In the genomic region with DNA sequence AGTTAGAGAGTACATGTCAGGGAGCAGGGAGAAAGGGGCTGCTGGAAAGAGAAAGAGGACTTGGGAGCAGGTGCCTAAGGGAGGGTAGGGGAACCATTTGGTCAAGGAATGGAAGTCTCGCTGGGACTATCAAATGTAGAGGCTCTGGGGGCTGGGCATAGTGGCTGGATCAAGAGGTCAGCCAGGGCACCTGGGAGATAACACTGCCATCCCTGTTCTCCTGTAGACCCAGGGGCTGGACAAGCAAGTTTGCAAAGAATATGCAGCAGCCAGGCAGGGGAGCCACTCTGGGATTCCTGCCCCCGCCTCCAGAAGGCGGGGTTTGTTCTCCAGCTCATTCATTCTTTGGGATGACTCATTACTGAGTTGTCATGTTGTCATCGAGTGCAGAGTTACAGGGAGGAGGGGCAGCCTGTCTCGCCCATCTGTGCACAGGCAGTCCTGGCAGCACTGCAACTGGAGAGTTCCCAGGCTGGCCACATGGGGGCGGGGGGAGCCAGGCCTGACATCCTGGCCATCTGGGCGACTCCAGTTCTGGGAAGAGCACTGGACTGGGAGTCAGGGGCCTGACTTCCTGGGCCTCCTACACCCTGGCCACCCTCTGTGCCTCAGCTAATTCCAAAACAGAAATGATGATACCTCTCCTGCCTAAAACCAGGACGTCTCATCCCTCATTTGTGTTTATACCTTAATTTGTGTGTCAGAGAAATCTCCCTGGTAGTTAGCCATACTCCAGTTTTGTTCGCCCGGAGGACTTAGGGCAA, we compare ENCODE assay signal across 1 cellular context.
TF ChIP-seq lines count a peak whose summit lies in the region.

No MANE protein-coding gene starts in this region.

TF ChIP-seq in K562, 482 proteins besides CTCF, POLR2A, EP300 and RAD21 (continued from another document and continues in another):
- TF ChIP-seq, protein P1, sequence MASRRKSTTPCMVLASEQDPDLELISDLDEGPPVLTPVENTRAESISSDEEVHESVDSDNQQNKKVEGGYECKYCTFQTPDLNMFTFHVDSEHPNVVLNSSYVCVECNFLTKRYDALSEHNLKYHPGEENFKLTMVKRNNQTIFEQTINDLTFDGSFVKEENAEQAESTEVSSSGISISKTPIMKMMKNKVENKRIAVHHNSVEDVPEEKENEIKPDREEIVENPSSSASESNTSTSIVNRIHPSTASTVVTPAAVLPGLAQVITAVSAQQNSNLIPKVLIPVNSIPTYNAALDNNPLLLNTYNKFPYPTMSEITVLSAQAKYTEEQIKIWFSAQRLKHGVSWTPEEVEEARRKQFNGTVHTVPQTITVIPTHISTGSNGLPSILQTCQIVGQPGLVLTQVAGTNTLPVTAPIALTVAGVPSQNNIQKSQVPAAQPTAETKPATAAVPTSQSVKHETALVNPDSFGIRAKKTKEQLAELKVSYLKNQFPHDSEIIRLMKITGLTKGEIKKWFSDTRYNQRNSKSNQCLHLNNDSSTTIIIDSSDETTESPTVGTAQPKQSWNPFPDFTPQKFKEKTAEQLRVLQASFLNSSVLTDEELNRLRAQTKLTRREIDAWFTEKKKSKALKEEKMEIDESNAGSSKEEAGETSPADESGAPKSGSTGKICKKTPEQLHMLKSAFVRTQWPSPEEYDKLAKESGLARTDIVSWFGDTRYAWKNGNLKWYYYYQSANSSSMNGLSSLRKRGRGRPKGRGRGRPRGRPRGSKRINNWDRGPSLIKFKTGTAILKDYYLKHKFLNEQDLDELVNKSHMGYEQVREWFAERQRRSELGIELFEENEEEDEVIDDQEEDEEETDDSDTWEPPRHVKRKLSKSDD (conservative IDR thresholded peaks at IDR 0.05; ENCODE audit: low read length), result no peak
- no peak for TF ChIP-seq HNRNPK (IDR thresholded peaks at IDR 0.05; ENCODE audit: low read depth, low read length, poor library complexity, severe bottlenecking)
- TF ChIP-seq PRMT5 (CRISPR knock-in tag; IDR thresholded peaks at IDR 0.05), result no peak
- TF ChIP-seq, protein P2, sequence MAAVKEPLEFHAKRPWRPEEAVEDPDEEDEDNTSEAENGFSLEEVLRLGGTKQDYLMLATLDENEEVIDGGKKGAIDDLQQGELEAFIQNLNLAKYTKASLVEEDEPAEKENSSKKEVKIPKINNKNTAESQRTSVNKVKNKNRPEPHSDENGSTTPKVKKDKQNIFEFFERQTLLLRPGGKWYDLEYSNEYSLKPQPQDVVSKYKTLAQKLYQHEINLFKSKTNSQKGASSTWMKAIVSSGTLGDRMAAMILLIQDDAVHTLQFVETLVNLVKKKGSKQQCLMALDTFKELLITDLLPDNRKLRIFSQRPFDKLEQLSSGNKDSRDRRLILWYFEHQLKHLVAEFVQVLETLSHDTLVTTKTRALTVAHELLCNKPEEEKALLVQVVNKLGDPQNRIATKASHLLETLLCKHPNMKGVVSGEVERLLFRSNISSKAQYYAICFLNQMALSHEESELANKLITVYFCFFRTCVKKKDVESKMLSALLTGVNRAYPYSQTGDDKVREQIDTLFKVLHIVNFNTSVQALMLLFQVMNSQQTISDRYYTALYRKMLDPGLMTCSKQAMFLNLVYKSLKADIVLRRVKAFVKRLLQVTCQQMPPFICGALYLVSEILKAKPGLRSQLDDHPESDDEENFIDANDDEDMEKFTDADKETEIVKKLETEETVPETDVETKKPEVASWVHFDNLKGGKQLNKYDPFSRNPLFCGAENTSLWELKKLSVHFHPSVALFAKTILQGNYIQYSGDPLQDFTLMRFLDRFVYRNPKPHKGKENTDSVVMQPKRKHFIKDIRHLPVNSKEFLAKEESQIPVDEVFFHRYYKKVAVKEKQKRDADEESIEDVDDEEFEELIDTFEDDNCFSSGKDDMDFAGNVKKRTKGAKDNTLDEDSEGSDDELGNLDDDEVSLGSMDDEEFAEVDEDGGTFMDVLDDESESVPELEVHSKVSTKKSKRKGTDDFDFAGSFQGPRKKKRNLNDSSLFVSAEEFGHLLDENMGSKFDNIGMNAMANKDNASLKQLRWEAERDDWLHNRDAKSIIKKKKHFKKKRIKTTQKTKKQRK (IDR thresholded peaks at IDR 0.05; ENCODE audit: borderline replicate concordance, low read depth, low read length), result no peak
- TF ChIP-seq RBM22 (IDR thresholded peaks at IDR 0.05; ENCODE audit: low read depth, low read length, poor library complexity, severe bottlenecking), result no peak
- 0 out of 2 replicates have a peak, but pooled peaks have one; percentile 23 for TF ChIP-seq ETV5 (CRISPR knock-in tag; IDR thresholded peaks at IDR 0.05; ENCODE audit: low read depth)
- TF ChIP-seq, protein P3, sequence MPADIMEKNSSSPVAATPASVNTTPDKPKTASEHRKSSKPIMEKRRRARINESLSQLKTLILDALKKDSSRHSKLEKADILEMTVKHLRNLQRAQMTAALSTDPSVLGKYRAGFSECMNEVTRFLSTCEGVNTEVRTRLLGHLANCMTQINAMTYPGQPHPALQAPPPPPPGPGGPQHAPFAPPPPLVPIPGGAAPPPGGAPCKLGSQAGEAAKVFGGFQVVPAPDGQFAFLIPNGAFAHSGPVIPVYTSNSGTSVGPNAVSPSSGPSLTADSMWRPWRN (IDR thresholded peaks at IDR 0.05; ENCODE audit: low read depth), result no peak
- no peak for TF ChIP-seq SMAD3 (CRISPR knock-in tag; conservative IDR thresholded peaks at IDR 0.05)
- TF ChIP-seq MLLT1 (IDR thresholded peaks at IDR 0.05), result no peak
- TF ChIP-seq ERF (CRISPR knock-in tag; IDR thresholded peaks at IDR 0.05), result no peak
- TF ChIP-seq ZNF347 (CRISPR knock-in tag; IDR thresholded peaks at IDR 0.05; ENCODE audit: low read depth), result no peak
- TF ChIP-seq, protein P4, sequence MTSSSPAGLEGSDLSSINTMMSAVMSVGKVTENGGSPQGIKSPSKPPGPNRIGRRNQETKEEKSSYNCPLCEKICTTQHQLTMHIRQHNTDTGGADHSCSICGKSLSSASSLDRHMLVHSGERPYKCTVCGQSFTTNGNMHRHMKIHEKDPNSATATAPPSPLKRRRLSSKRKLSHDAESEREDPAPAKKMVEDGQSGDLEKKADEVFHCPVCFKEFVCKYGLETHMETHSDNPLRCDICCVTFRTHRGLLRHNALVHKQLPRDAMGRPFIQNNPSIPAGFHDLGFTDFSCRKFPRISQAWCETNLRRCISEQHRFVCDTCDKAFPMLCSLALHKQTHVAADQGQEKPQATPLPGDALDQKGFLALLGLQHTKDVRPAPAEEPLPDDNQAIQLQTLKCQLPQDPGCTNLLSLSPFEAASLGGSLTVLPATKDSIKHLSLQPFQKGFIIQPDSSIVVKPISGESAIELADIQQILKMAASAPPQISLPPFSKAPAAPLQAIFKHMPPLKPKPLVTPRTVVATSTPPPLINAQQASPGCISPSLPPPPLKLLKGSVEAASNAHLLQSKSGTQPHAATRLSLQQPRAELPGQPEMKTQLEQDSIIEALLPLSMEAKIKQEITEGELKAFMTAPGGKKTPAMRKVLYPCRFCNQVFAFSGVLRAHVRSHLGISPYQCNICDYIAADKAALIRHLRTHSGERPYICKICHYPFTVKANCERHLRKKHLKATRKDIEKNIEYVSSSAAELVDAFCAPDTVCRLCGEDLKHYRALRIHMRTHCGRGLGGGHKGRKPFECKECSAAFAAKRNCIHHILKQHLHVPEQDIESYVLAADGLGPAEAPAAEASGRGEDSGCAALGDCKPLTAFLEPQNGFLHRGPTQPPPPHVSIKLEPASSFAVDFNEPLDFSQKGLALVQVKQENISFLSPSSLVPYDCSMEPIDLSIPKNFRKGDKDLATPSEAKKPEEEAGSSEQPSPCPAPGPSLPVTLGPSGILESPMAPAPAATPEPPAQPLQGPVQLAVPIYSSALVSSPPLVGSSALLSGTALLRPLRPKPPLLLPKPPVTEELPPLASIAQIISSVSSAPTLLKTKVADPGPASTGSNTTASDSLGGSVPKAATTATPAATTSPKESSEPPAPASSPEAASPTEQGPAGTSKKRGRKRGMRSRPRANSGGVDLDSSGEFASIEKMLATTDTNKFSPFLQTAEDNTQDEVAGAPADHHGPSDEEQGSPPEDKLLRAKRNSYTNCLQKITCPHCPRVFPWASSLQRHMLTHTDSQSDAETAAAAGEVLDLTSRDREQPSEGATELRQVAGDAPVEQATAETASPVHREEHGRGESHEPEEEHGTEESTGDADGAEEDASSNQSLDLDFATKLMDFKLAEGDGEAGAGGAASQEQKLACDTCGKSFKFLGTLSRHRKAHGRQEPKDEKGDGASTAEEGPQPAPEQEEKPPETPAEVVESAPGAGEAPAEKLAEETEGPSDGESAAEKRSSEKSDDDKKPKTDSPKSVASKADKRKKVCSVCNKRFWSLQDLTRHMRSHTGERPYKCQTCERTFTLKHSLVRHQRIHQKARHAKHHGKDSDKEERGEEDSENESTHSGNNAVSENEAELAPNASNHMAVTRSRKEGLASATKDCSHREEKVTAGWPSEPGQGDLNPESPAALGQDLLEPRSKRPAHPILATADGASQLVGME (CRISPR knock-in tag; IDR thresholded peaks at IDR 0.05), result no peak
- no peak for TF ChIP-seq TFAM (CRISPR knock-in tag; conservative IDR thresholded peaks at IDR 0.05)
- TF ChIP-seq HDAC3 (IDR thresholded peaks at IDR 0.05; ENCODE audit: borderline replicate concordance, partially characterized antibody), result no peak
- no peak for TF ChIP-seq MIER1 (IDR thresholded peaks at IDR 0.05; ENCODE audit: low read depth)
- no peak for TF ChIP-seq SAP30 (IDR thresholded peaks at IDR 0.05; ENCODE audit: borderline replicate concordance, insufficient read depth, low read depth, low read length, poor library complexity, severe bottlenecking)
- peak; percentile 86 for TF ChIP-seq SMARCA4 (IDR thresholded peaks at IDR 0.05)
- TF ChIP-seq ATF2 (CRISPR knock-in tag; IDR thresholded peaks at IDR 0.05), result 0 out of 2 replicates have a peak, but pooled peaks have one; percentile 20
- no peak for TF ChIP-seq PTTG1 (tag; IDR thresholded peaks at IDR 0.05; ENCODE audit: low read depth)
- TF ChIP-seq, protein P5, sequence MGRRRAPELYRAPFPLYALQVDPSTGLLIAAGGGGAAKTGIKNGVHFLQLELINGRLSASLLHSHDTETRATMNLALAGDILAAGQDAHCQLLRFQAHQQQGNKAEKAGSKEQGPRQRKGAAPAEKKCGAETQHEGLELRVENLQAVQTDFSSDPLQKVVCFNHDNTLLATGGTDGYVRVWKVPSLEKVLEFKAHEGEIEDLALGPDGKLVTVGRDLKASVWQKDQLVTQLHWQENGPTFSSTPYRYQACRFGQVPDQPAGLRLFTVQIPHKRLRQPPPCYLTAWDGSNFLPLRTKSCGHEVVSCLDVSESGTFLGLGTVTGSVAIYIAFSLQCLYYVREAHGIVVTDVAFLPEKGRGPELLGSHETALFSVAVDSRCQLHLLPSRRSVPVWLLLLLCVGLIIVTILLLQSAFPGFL (CRISPR knock-in tag; IDR thresholded peaks at IDR 0.05), result no peak
- TF ChIP-seq ELF2 (CRISPR knock-in tag; IDR thresholded peaks at IDR 0.05), result no peak
- no peak for TF ChIP-seq NR2C2 (CRISPR knock-in tag; IDR thresholded peaks at IDR 0.05)
- no peak for TF ChIP-seq NR2C2 (tag; IDR thresholded peaks at IDR 0.05)
- no peak for TF ChIP-seq HINFP (tag; conservative IDR thresholded peaks at IDR 0.05; ENCODE audit: low read depth)
- 0 out of 2 replicates have a peak, but pooled peaks have one; percentile 78 for TF ChIP-seq ZC3H11A (IDR thresholded peaks at IDR 0.05; ENCODE audit: low read depth, low read length)
- TF ChIP-seq NUFIP1 (IDR thresholded peaks at IDR 0.05; ENCODE audit: partially characterized antibody), result no peak
- no peak for TF ChIP-seq NR1H2 (CRISPR knock-in tag; IDR thresholded peaks at IDR 0.05)
- no peak for TF ChIP-seq TAL1 (IDR thresholded peaks at IDR 0.05)
- TF ChIP-seq, protein P6, sequence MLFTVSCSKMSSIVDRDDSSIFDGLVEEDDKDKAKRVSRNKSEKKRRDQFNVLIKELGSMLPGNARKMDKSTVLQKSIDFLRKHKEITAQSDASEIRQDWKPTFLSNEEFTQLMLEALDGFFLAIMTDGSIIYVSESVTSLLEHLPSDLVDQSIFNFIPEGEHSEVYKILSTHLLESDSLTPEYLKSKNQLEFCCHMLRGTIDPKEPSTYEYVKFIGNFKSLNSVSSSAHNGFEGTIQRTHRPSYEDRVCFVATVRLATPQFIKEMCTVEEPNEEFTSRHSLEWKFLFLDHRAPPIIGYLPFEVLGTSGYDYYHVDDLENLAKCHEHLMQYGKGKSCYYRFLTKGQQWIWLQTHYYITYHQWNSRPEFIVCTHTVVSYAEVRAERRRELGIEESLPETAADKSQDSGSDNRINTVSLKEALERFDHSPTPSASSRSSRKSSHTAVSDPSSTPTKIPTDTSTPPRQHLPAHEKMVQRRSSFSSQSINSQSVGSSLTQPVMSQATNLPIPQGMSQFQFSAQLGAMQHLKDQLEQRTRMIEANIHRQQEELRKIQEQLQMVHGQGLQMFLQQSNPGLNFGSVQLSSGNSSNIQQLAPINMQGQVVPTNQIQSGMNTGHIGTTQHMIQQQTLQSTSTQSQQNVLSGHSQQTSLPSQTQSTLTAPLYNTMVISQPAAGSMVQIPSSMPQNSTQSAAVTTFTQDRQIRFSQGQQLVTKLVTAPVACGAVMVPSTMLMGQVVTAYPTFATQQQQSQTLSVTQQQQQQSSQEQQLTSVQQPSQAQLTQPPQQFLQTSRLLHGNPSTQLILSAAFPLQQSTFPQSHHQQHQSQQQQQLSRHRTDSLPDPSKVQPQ (CRISPR knock-in tag; IDR thresholded peaks at IDR 0.05; ENCODE audit: borderline replicate concordance), result no peak
- TF ChIP-seq ZFP30 (CRISPR knock-in tag; IDR thresholded peaks at IDR 0.05; ENCODE audit: borderline replicate concordance), result no peak
